19 cellular contexts compared by ENCODE assay signal in genomic region chr5:36458746-36459145, GRCh38.
"Had no signal": no experiment of that assay in that cellular context is flagged by ENCODE, and none has a peak within 500 bp of the region (broad histone marks: within the 10 kb centered on the region; RNA-seq: fewer than 3 reads in every experiment).

No MANE protein-coding gene starts in this region.

- H3K27me3 ChIP-seq: brain microvascular endothelial cell, colonic mucosa, heart left ventricle had no signal

- ATAC-seq: heart left ventricle had no signal

- FAIRE-seq: frontal cortex, TTC549 had no signal

- H3K36me3 ChIP-seq: brain microvascular endothelial cell, colonic mucosa, heart left ventricle had no signal

- H3K4me3 ChIP-seq: colonic mucosa, heart left ventricle, lung had no signal

- H3K27ac ChIP-seq: brain microvascular endothelial cell, colonic mucosa, heart left ventricle had no signal

- H3K9me3 ChIP-seq: colonic mucosa, heart left ventricle had no signal

- H3K4me1 ChIP-seq: colonic mucosa, heart left ventricle had no signal

- DNase-seq: activated B cell treated with CpG ODN at 0.5 μM for 24 hours; activated CD4-positive, alpha-beta T cell treated with anti-CD3 and anti-CD28 coated beads for 48 hours; activated CD8-positive, alpha-beta memory T cell treated with anti-CD3 and anti-CD28 coated beads, Interleukin-2, amount 50 U/mL, for 4 hours; activated effector memory CD4-positive, alpha-beta T cell treated with anti-CD3 and anti-CD28 coated beads, Interleukin-2, amount 50 U/mL, for 16 hours; activated naive CD4-positive, alpha-beta T cell treated with anti-CD3 and anti-CD28 coated beads, Interleukin-2, amount 50 U/mL, for 16 hours; activated T-cell treated with anti-CD3 and anti-CD28 coated beads, Interleukin-2, amount 50 U/mL, for 48 hours; aorta; brain microvascular endothelial cell; colonic mucosa; endodermal cell; heart left ventricle; occipital lobe; posterior cingulate gyrus; retina; stimulated activated naive B cell treated with anti-CD40 and anti-IgM and Interleukin-4, amounts not matched to agents 10 μg/mL and 1 μg/mL and 100 μg/mL, for 72 hours; SW 1271 had no signal
